1 cellular context compared by ENCODE assay signal in the genomic region with DNA sequence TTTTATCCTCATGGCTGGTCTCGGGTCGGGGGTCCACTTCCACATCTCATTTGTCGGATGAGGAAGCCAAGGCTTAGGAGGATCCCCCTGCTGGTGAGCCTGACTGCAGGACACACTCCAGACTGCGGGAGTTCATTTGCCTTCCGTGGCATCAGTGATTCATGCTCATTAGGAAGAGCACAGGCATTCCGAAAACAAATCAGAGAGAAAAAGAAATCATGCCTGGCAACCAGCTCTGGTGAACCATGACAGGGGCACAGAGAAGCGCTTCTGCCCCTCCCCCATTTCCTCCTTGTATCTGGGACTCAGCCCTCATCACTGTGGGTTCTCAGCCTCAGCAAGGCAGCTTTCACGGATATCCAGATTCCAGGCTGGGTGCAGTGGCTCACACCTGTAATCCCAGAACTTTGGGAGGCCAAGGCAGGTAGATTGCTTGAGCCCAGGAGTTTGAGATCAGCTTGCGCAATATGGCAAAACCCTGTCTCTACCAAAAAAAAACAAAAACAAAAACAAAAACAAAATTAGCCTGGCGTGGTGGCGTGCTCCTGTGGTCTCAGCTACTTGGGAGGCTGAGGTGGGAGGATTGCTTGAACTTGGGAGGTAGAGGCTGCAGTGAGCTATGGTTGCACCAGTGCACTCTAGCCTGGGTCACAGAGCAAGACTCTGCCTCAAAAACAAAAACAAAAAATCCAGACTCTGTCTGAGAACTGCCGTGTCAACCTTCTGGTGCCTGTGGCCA.
TF ChIP-seq lines count a peak whose summit lies in the region.

No MANE protein-coding gene starts in this region.

TF ChIP-seq in WTC11, 78 proteins besides CTCF, POLR2A, EP300 and RAD21 (continued from another document):
- TF ChIP-seq, protein P1, sequence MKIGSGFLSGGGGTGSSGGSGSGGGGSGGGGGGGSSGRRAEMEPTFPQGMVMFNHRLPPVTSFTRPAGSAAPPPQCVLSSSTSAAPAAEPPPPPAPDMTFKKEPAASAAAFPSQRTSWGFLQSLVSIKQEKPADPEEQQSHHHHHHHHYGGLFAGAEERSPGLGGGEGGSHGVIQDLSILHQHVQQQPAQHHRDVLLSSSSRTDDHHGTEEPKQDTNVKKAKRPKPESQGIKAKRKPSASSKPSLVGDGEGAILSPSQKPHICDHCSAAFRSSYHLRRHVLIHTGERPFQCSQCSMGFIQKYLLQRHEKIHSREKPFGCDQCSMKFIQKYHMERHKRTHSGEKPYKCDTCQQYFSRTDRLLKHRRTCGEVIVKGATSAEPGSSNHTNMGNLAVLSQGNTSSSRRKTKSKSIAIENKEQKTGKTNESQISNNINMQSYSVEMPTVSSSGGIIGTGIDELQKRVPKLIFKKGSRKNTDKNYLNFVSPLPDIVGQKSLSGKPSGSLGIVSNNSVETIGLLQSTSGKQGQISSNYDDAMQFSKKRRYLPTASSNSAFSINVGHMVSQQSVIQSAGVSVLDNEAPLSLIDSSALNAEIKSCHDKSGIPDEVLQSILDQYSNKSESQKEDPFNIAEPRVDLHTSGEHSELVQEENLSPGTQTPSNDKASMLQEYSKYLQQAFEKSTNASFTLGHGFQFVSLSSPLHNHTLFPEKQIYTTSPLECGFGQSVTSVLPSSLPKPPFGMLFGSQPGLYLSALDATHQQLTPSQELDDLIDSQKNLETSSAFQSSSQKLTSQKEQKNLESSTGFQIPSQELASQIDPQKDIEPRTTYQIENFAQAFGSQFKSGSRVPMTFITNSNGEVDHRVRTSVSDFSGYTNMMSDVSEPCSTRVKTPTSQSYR (CRISPR knock-in tag; IDR thresholded peaks at IDR 0.05) = no peak
